1 cellular context compared by ENCODE assay signal in the genomic region with DNA sequence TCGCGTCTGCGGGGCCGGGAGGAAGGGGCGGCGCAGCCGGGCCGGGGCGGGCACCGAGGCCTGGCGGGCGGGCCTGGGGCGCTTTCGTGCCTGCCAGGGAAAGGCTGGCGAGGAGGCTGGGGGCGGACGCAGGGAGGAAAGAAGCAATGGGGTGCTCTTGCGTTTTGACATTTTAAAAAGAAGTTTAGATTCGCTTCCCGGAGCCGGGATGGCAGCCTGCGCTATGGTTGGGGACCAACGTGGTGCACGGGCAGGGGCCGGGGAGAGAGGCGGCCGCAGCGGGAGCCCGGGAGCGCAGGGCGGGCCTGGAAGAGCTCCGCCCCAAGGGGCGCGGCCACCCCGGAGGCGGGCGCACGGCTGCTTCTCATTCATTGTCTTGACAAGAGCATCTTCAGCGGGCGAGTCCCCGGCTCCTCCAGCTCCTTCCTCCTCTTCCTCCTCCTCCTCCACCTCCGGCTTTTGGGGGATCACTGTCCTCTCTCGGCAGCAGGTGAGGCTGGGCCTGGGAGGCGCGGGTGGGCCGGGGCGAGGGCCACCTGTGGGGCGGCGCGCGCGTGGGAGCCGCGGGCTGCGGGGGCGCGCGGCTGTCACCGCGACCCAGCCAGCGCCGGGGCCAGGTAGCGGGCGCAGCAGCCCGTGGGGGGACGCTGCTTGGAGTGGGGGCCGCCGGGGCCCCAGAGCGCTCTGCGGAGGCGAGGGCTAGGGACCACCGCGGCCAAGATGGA.
TF ChIP-seq lines count a peak whose summit lies in the region.

A gene (plus strand): TSS at position 367 of the 725 bp plus-strand sequence. CDS start 1,608 bp downstream, outside the sequence.

TF ChIP-seq in WTC11, 78 proteins besides CTCF, POLR2A, EP300 and RAD21 (continued from another document):
- TF ChIP-seq, protein P1, sequence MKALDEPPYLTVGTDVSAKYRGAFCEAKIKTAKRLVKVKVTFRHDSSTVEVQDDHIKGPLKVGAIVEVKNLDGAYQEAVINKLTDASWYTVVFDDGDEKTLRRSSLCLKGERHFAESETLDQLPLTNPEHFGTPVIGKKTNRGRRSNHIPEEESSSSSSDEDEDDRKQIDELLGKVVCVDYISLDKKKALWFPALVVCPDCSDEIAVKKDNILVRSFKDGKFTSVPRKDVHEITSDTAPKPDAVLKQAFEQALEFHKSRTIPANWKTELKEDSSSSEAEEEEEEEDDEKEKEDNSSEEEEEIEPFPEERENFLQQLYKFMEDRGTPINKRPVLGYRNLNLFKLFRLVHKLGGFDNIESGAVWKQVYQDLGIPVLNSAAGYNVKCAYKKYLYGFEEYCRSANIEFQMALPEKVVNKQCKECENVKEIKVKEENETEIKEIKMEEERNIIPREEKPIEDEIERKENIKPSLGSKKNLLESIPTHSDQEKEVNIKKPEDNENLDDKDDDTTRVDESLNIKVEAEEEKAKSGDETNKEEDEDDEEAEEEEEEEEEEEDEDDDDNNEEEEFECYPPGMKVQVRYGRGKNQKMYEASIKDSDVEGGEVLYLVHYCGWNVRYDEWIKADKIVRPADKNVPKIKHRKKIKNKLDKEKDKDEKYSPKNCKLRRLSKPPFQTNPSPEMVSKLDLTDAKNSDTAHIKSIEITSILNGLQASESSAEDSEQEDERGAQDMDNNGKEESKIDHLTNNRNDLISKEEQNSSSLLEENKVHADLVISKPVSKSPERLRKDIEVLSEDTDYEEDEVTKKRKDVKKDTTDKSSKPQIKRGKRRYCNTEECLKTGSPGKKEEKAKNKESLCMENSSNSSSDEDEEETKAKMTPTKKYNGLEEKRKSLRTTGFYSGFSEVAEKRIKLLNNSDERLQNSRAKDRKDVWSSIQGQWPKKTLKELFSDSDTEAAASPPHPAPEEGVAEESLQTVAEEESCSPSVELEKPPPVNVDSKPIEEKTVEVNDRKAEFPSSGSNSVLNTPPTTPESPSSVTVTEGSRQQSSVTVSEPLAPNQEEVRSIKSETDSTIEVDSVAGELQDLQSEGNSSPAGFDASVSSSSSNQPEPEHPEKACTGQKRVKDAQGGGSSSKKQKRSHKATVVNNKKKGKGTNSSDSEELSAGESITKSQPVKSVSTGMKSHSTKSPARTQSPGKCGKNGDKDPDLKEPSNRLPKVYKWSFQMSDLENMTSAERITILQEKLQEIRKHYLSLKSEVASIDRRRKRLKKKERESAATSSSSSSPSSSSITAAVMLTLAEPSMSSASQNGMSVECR (CRISPR knock-in tag; IDR thresholded peaks at IDR 0.05; ENCODE audit: borderline replicate concordance): no peak
- TF ChIP-seq, protein P2, sequence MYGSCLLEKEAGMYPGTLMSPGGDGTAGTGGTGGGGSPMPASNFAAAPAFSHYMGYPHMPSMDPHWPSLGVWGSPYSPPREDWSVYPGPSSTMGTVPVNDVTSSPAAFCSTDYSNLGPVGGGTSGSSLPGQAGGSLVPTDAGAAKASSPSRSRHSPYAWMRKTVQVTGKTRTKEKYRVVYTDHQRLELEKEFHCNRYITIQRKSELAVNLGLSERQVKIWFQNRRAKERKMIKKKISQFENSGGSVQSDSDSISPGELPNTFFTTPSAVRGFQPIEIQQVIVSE (CRISPR knock-in tag; IDR thresholded peaks at IDR 0.05; ENCODE audit: borderline replicate concordance): no peak
- TF ChIP-seq, protein P3, sequence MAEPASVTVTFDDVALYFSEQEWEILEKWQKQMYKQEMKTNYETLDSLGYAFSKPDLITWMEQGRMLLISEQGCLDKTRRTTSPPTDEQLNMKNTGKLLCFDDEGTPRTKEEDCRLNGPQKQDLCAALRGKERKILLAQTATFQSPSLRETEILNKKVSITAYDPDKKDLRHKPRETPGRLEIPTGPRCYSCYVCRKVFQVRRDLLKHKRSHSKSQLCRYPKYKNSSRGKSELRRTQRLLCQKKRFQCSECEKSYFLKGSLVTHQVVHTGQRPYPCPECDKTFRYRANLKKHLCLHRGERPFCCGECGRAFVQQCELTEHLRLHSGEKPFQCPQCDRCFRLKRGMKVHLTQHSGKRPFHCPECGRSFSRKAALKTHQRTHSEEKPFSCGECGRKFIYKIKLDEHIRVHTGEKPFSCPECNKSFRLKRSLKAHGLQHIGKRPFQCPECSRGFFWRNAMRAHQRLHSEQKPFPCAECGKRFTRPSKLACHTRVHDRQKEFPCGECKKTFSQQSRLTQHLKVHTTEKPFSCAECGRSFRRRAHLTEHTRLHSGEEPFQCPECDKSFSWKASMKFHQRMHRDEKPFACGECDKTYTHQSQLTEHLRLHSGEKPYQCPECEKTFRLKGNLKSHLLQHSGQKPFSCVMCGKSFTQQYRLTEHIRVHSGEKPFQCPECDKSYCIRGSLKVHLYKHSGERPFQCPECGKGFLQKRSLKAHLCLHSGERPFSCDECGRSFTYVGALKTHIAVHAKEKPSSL (CRISPR knock-in tag; conservative IDR thresholded peaks at IDR 0.05): no peak
- TF ChIP-seq TCF7 (CRISPR knock-in tag; IDR thresholded peaks at IDR 0.05; ENCODE audit: low read depth): no peak
- TF ChIP-seq FOXP1 (CRISPR knock-in tag; IDR thresholded peaks at IDR 0.05; ENCODE audit: borderline replicate concordance): 0 out of 2 replicates have a peak, but pooled peaks have one; percentile 20
- TF ChIP-seq CREM (CRISPR knock-in tag; IDR thresholded peaks at IDR 0.05): no peak
- TF ChIP-seq ZBTB21 (CRISPR knock-in tag; IDR thresholded peaks at IDR 0.05; ENCODE audit: borderline replicate concordance): no peak
- TF ChIP-seq, protein P4, sequence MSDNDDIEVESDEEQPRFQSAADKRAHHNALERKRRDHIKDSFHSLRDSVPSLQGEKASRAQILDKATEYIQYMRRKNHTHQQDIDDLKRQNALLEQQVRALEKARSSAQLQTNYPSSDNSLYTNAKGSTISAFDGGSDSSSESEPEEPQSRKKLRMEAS (CRISPR knock-in tag; IDR thresholded peaks at IDR 0.05): no peak
- TF ChIP-seq IRF2 (CRISPR knock-in tag; IDR thresholded peaks at IDR 0.05; ENCODE audit: borderline replicate concordance, low read depth): no peak
- peak; percentile 72 for TF ChIP-seq SP1 (CRISPR knock-in tag; conservative IDR thresholded peaks at IDR 0.05)
- TF ChIP-seq, protein P5, sequence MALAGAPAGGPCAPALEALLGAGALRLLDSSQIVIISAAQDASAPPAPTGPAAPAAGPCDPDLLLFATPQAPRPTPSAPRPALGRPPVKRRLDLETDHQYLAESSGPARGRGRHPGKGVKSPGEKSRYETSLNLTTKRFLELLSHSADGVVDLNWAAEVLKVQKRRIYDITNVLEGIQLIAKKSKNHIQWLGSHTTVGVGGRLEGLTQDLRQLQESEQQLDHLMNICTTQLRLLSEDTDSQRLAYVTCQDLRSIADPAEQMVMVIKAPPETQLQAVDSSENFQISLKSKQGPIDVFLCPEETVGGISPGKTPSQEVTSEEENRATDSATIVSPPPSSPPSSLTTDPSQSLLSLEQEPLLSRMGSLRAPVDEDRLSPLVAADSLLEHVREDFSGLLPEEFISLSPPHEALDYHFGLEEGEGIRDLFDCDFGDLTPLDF (CRISPR knock-in tag; IDR thresholded peaks at IDR 0.05): no peak
- TF ChIP-seq, protein P6, sequence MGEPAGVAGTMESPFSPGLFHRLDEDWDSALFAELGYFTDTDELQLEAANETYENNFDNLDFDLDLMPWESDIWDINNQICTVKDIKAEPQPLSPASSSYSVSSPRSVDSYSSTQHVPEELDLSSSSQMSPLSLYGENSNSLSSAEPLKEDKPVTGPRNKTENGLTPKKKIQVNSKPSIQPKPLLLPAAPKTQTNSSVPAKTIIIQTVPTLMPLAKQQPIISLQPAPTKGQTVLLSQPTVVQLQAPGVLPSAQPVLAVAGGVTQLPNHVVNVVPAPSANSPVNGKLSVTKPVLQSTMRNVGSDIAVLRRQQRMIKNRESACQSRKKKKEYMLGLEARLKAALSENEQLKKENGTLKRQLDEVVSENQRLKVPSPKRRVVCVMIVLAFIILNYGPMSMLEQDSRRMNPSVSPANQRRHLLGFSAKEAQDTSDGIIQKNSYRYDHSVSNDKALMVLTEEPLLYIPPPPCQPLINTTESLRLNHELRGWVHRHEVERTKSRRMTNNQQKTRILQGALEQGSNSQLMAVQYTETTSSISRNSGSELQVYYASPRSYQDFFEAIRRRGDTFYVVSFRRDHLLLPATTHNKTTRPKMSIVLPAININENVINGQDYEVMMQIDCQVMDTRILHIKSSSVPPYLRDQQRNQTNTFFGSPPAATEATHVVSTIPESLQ (CRISPR knock-in tag; IDR thresholded peaks at IDR 0.05): no peak
